ENCODE assay signal across 9 cellular contexts in genomic region chr18:2948038-2948437, GRCh38.
A peak's percentile ranks its signal among the peaks of the same experiment; 100 is the strongest.
DNase-seq lines count a peak whose midpoint lies in the region; ATAC-seq, FAIRE-seq and TF ChIP-seq lines count a peak whose summit lies in the region.
"Had no signal": no experiment of that assay in that cellular context is flagged by ENCODE, and none has a peak within 500 bp of the region (broad histone marks: within the 10 kb centered on the region; RNA-seq: fewer than 3 reads in every experiment).

No MANE protein-coding gene starts in this region.

- no peak overlapping the region for H3K27ac ChIP-seq in AG04450 (ENCODE audit: low read depth, low read length)
- H3K27ac ChIP-seq in K562 (ENCODE audit: extremely low read depth, low read depth, low read length), result no peak overlapping the region
- H3K27ac ChIP-seq: tibial nerve had no signal

- H3K4me2 ChIP-seq in K562 (ENCODE audit: insufficient read depth, low read length), result no peak overlapping the region

- peaks cover 56% of the 10 kb centered on the region for H3K36me3 ChIP-seq in K562 (ENCODE audit: control insufficient read depth, insufficient read depth, low read length)
- peaks cover 1% of the 10 kb centered on the region for H3K36me3 ChIP-seq in kidney epithelial cell (ENCODE audit: control insufficient read depth, insufficient read depth, low read length)

- H3K27ac Mint-ChIP-seq in activated T-helper 2 cell treated with anti-CD3 and anti-CD28 coated beads, Interferon-gamma antibody, Interleukin-2, Interleukin-4, amounts not matched to agents 10 μg/mL and 5 μg/mL and 100 μg/mL, durations not matched to agents 14 hours and 24 hours and 36 hours, result no peak overlapping the region

- H3K4me3 ChIP-seq in AG04450 (ENCODE audit: low read depth, low read length) (no peak overlapping the region), K562 (no peak overlapping the region), kidney epithelial cell (ENCODE audit: low read depth, low read length) (no peak overlapping the region)
- H3K4me3 ChIP-seq: tibial nerve had no signal

- no peaks in the 10 kb centered on the region for H3K27me3 Mint-ChIP-seq in activated T-helper 2 cell treated with anti-CD3 and anti-CD28 coated beads, Interferon-gamma antibody, Interleukin-2, Interleukin-4, amounts not matched to agents 10 μg/mL and 5 μg/mL and 100 μg/mL, durations not matched to agents 14 hours and 24 hours and 36 hours (ENCODE audit: low read depth)

- BruUV-seq in K562 (replicated peaks; lab: Mats Ljungman, UMichigan), result no TSS peak

- peaks cover 71% of the 10 kb centered on the region for H3K36me3 Mint-ChIP-seq in activated T-helper 2 cell treated with anti-CD3 and anti-CD28 coated beads, Interferon-gamma antibody, Interleukin-2, Interleukin-4, amounts not matched to agents 10 μg/mL and 5 μg/mL and 100 μg/mL, durations not matched to agents 14 hours and 24 hours and 36 hours (ENCODE audit: low read depth)

- 58% methylated on average over 3 of the region's 3 CpGs for WGBS in K562 (ENCODE audit: insufficient coverage, low coverage, missing lambda C conversion rate)

- H3K4me3 Mint-ChIP-seq in activated T-helper 2 cell treated with anti-CD3 and anti-CD28 coated beads, Interferon-gamma antibody, Interleukin-2, Interleukin-4, amounts not matched to agents 10 μg/mL and 5 μg/mL and 100 μg/mL, durations not matched to agents 14 hours and 24 hours and 36 hours (ENCODE audit: low read depth), result no peak overlapping the region

- H2AFZ ChIP-seq in K562 (ENCODE audit: low read depth, low read length), result no peak overlapping the region

- FAIRE-seq in HTR-8/SVneo (lab: Jason Lieb, UNC) (no peak), K562 (lab: Jason Lieb, UNC) (peak; percentile 32)

- peaks cover 44% of the 10 kb centered on the region for H3K4me1 Mint-ChIP-seq in activated T-helper 2 cell treated with anti-CD3 and anti-CD28 coated beads, Interferon-gamma antibody, Interleukin-2, Interleukin-4, amounts not matched to agents 10 μg/mL and 5 μg/mL and 100 μg/mL, durations not matched to agents 14 hours and 24 hours and 36 hours (ENCODE audit: low read depth)

- TF ChIP-seq POLR2A in K562 (conservative IDR thresholded peaks at IDR 0.05), result no peak

- ATAC-seq in K562 (peak; percentile 59; the same call in 2 of the 3 replicates), GM18517 (IDR thresholded peaks at IDR 0.05; ENCODE audit: unreplicated experiment) (no peak), GM18907 (IDR thresholded peaks at IDR 0.05; ENCODE audit: unreplicated experiment) (no peak), HG02610 (IDR thresholded peaks at IDR 0.05; ENCODE audit: unreplicated experiment) (no peak)

- no peaks in the 10 kb centered on the region for H3K9me1 ChIP-seq in K562 (ENCODE audit: control insufficient read depth, insufficient read depth, low read length)

- H3K9me3 Mint-ChIP-seq in activated T-helper 2 cell treated with anti-CD3 and anti-CD28 coated beads, Interferon-gamma antibody, Interleukin-2, Interleukin-4, amounts not matched to agents 10 μg/mL and 5 μg/mL and 100 μg/mL, durations not matched to agents 14 hours and 24 hours and 36 hours, result no peaks in the 10 kb centered on the region

- no peaks in the 10 kb centered on the region for H3K27me3 ChIP-seq in AG04450 (ENCODE audit: control insufficient read depth, insufficient read depth, low read length)
- H3K27me3 ChIP-seq in K562 (ENCODE audit: control insufficient read depth in 2 of 2, insufficient read depth in 2 of 2, low read length in 2 of 2), result no peaks in the 10 kb centered on the region
- no peaks in the 10 kb centered on the region for H3K27me3 ChIP-seq in kidney epithelial cell (ENCODE audit: control insufficient read depth, insufficient read depth, low read length)
- H3K27me3 ChIP-seq: tibial nerve had no signal

- DNase-seq in AG04450 (ENCODE audit: low read depth, low spot score), result no peak
- peak; percentile 26 for DNase-seq in HTR-8/SVneo (ENCODE audit: insufficient read length, low spot score)
- peak; percentile 18 to 40 (median 32) for DNase-seq in K562 (ENCODE audit: extremely low read depth in 1 of 4, low spot score in 3 of 4)
- peak; percentile 4 for DNase-seq in kidney epithelial cell (ENCODE audit: low read depth)
- DNase-seq in activated T-helper 2 cell treated with anti-CD3 and anti-CD28 coated beads, Interferon-gamma antibody, Interleukin-2, Interleukin-4, amounts not matched to agents 10 μg/mL and 5 μg/mL and 100 μg/mL, durations not matched to agents 14 hours and 24 hours and 36 hours (ENCODE audit: low spot score), result no peak

- intact Hi-C loops in K562 (cut with micrococcal nuclease), result loop anchor here (5.0 kb wide), 1 partner anchor 34 kb away; no protein-coding TSS in a partner anchor
- intact Hi-C loops in activated T-helper 2 cell treated with anti-CD3 and anti-CD28 coated beads, Interferon-gamma antibody, Interleukin-2, Interleukin-4, amounts not matched to agents 10 μg/mL and 5 μg/mL and 100 μg/mL, durations not matched to agents 14 hours and 24 hours and 36 hours (cut with micrococcal nuclease), result no loop called here

- no peaks in the 10 kb centered on the region for H3K9me3 ChIP-seq in AG04450 (ENCODE audit: control insufficient read depth, insufficient read depth, low read length)
- H3K9me3 ChIP-seq in K562 (replicated peaks; ENCODE audit: control insufficient read depth, insufficient read depth, low read depth, low read length), result no peaks in the 10 kb centered on the region
- H3K9me3 ChIP-seq: tibial nerve had no signal

- H3K9ac ChIP-seq in K562 (ENCODE audit: insufficient read depth in 1 of 2, low read depth in 2 of 2, low read length in 2 of 2), result no peak overlapping the region

- peak; percentile 25 to 37; a peak in 1 of 4 replicates for TF ChIP-seq RAD21 in K562 (CRISPR knock-in tag; conservative IDR thresholded peaks at IDR 0.05 in 1 of 2, IDR thresholded peaks at IDR 0.05 in 1 of 2)

- TF ChIP-seq CTCF in AG04450 (IDR thresholded peaks at IDR 0.05; ENCODE audit: low read depth, low read length) (peak; percentile 56), K562 (IDR thresholded peaks at IDR 0.05 in 2 of 3, conservative IDR thresholded peaks at IDR 0.05 in 1 of 3; ENCODE audit: insufficient read depth in 2 of 3, low read depth in 1 of 3, low read length in 3 of 3) (peak in 2 of 3 experiments; percentile 37 to 51; a peak in 2 of 6 replicates), kidney epithelial cell (IDR thresholded peaks at IDR 0.05; ENCODE audit: insufficient read depth, low read length, poor library complexity, severe bottlenecking) (peak; percentile 28)

- no peaks in the 10 kb centered on the region for H4K20me1 ChIP-seq in K562 (replicated peaks; ENCODE audit: control insufficient read depth, insufficient read depth, low read length)

- CTCF ChIA-PET in AG04450 (lab: Charles Lee), result interaction anchor here (0.7 to 2.9 kb wide), 20 partner anchors 9 to 203 kb away, joined by 3 to 25 read pairs (median 5); no protein-coding TSS in a partner anchor
- CTCF ChIA-PET in K562 (lab: Yijun Ruan, JAX; ENCODE audit: low intra/inter-chr PET ratio), result interaction anchor here (2.2 kb wide), 1 partner anchor 297 kb away, joined by 11 read pairs; no protein-coding TSS in a partner anchor

- POLR2A ChIA-PET in AG04450 (lab: Yijun Ruan, JAX), result interaction anchor here (0.6 to 0.9 kb wide), 2 partner anchors 38 to 40 kb away, joined by 3 to 5 read pairs; no protein-coding TSS in a partner anchor
- POLR2A ChIA-PET in K562 (lab: Yijun Ruan, JAX), result interaction anchor here (1.0 to 3.7 kb wide), 6 partner anchors 9 to 300 kb away, joined by 3 to 10 read pairs (median 6); partner anchors contain the start of gene MYL12A

- TF ChIP-seq EP300 in K562 (IDR thresholded peaks at IDR 0.05; ENCODE audit: low read length), result no peak

- no peaks in the 10 kb centered on the region for H3K4me1 ChIP-seq in K562 (replicated peaks in 1 of 2; ENCODE audit: control insufficient read depth in 2 of 2, insufficient read depth in 2 of 2, low read length in 2 of 2)

- in situ Hi-C loops in K562 (cut with MboI), result loop anchor here (25.0 kb wide), 1 partner anchor 1039 kb away; no protein-coding TSS in a partner anchor

- no peaks in the 10 kb centered on the region for H3K79me2 ChIP-seq in K562 (ENCODE audit: control insufficient read depth, insufficient read depth, low read length)

TF ChIP-seq in K562, 482 proteins besides CTCF, POLR2A, EP300 and RAD21:
- no peak for TF ChIP-seq ZNF316 (IDR thresholded peaks at IDR 0.05)
- no peak for TF ChIP-seq SMAD2 (IDR thresholded peaks at IDR 0.05; ENCODE audit: low read depth, low read length)

Comparison
In these comparisons a context has a peak if more than half of its experiments do, and no peak if none do; other contexts are left out.
1. DNase-seq: peak in HTR-8/SVneo (single experiment), K562 (4 of 4) and kidney epithelial cell (single experiment); none in AG04450 (single experiment) and activated T-helper 2 cell treated with anti-CD3 and anti-CD28 coated beads, Interferon-gamma antibody, Interleukin-2, Interleukin-4, amounts not matched to agents 10 μg/mL and 5 μg/mL and 100 μg/mL, durations not matched to agents 14 hours and 24 hours and 36 hours (single experiment).
2. Peak in every context shown above with its lines, with median percentiles within 50 percentile points of each other: CTCF ChIP-seq.